30 cellular contexts compared by ENCODE assay signal in genomic region chr9:108087781-108088180, GRCh38.
DNase-seq lines count a peak whose midpoint lies in the region; ATAC-seq and TF ChIP-seq lines count a peak whose summit lies in the region.
"Had no signal": no experiment of that assay in that cellular context is flagged by ENCODE, and none has a peak within 500 bp of the region (broad histone marks: within the 10 kb centered on the region; RNA-seq: fewer than 3 reads in every experiment).

No MANE protein-coding gene starts in this region.

- BruUV-seq in PC-3 (replicated peaks; lab: Mats Ljungman, UMichigan): no TSS peak

- H3K4me2 ChIP-seq in PC-3 (ENCODE audit: low read length): no peak overlapping the region
- H3K4me2 ChIP-seq: PC-9, SK-N-SH had no signal

- no peaks in the 10 kb centered on the region for H3K9me3 ChIP-seq in PC-3 (ENCODE audit: low read length)
- H3K9me3 ChIP-seq in psoas muscle: no peaks in the 10 kb centered on the region
- peaks cover 0 to 6% (median 3%) of the 10 kb centered on the region in 4 donors for H3K9me3 ChIP-seq in stomach
- H3K9me3 ChIP-seq: colonic mucosa, pancreas, SK-N-SH, tibial artery had no signal

- H3K9ac ChIP-seq in PC-3 (ENCODE audit: low read length): no peak overlapping the region
- H3K9ac ChIP-seq: SK-N-SH had no signal

- H3K9me2 ChIP-seq in PC-3 (replicated peaks; ENCODE audit: low read length): no peaks in the 10 kb centered on the region
- H3K9me2 ChIP-seq: SK-N-SH had no signal

- H3K27me3 ChIP-seq in PC-3 (ENCODE audit: low read length) (no peaks in the 10 kb centered on the region), psoas muscle (ENCODE audit: insufficient read depth in 3 of 3, low read length in 2 of 3) (no peaks in the 10 kb centered on the region), stomach (no peaks in the 10 kb centered on the region)
- H3K27me3 ChIP-seq: colonic mucosa, left lung, pancreas, right atrium auricular region, tibial artery had no signal

- H3K4me3 ChIP-seq in LNCaP clone FGC (ENCODE audit: low read depth, low read length) (no peak overlapping the region), PC-3 (ENCODE audit: low read length) (no peak overlapping the region), psoas muscle (no peak overlapping the region), stomach (no peak overlapping the region)
- H3K4me3 ChIP-seq: colonic mucosa, left lung, pancreas, PC-9, right atrium auricular region, tibial artery had no signal

- TF ChIP-seq EP300 in stomach (IDR thresholded peaks at IDR 0.05): no peak

- H2AFZ ChIP-seq in PC-3 (ENCODE audit: low read length): no peak overlapping the region
- H2AFZ ChIP-seq: PC-9 had no signal

- no peaks in the 10 kb centered on the region for H3K79me2 ChIP-seq in PC-3 (ENCODE audit: low read length)

- 29 to 51% (median 32%) methylated on average over 5 of the region's 5 CpGs for whole genome bisulfite sequencing in psoas muscle, 3 donors
- 57 to 73% (median 66%) methylated on average over 5 of the region's 5 CpGs for WGBS in stomach, 5 donors

- intact Hi-C loops in PC-3 (cut with micrococcal nuclease) (no loop called here), psoas muscle (cut with DNase I) (no loop called here), stomach (cut with DNase I; ENCODE audit: low total_unique reads) (no loop called here)

- H3K36me3 ChIP-seq in PC-3 (ENCODE audit: low read depth, low read length) (no peaks in the 10 kb centered on the region), psoas muscle (ENCODE audit: insufficient read depth in 1 of 2, low read depth in 1 of 2) (no peaks in the 10 kb centered on the region), stomach (no peaks in the 10 kb centered on the region)
- H3K36me3 ChIP-seq: colonic mucosa, left lung, pancreas, right atrium auricular region, tibial artery had no signal

- no peak overlapping the region for H3K27ac ChIP-seq in PC-3 (ENCODE audit: low read length)
- H3K27ac ChIP-seq in psoas muscle: no peak overlapping the region
- H3K27ac ChIP-seq in stomach: no peak overlapping the region
- H3K27ac ChIP-seq: colonic mucosa, left lung, pancreas, PC-9, right atrium auricular region, tibial artery had no signal

- DNase-seq in NCI-H2081 (lab: John Stamatoyannopoulos, UW) (peak; percentile 19 to 48), NCI-H2081 treated with DMSO at 0.1 percent for 48 hours (lab: John Stamatoyannopoulos, UW) (no peak), LNCaP clone FGC (ENCODE audit: low read depth) (peak; percentile 71), PC-3 (peak; percentile 17), psoas muscle (peak in 1 of 2 donors; percentile 21), HT-29 (ENCODE audit: low spot score) (no peak), stomach (no peak), iPS-NIHi11 (ENCODE audit: low spot score) (no peak)
- DNase-seq: activated CD4-positive, alpha-beta T cell treated with anti-CD3 and anti-CD28 coated beads, Interleukin-2, amount 50 U/mL, for 4 hours; activated CD8-positive, alpha-beta memory T cell treated with anti-CD3 and anti-CD28 coated beads, Interleukin-2, amount 10 ng/mL, durations not matched to agents 7 days and 5 days; activated T-cell treated with anti-CD3 and anti-CD28 coated beads, Interleukin-2, amount 50 U/mL, for 4 hours; CD4-positive, alpha-beta T cell; colonic mucosa; effector CD8-positive, alpha-beta T cell; H7; Kasumi-1; left lung; mesenchymal stem cell; NCI-H187; NCI-H446 treated with DMSO at 0.1 percent for 48 hours; pancreas; PC-9; SK-N-SH; stimulated activated CD4-positive, alpha-beta T cell treated with anti-CD3 and anti-CD28 coated beads, Interleukin-2, amount 100 ng/mL, for 48 hours; stimulated activated naive CD8-positive, alpha-beta T cell treated with anti-CD3 and anti-CD28 coated beads, Interleukin-15, amount 100 ng/mL, for 72 hours; T-helper 17 cell; tibial artery had no signal

- no peaks in the 10 kb centered on the region for H3F3A ChIP-seq in PC-3 (ENCODE audit: low read length, unreplicated experiment)

- POLR2A ChIA-PET in PC-3 (lab: Charles Lee; ENCODE audit: unreplicated experiment): no interaction called here

- CTCF ChIA-PET in PC-3 (lab: Charles Lee): no interaction called here

- no peak for ATAC-seq in PC-3
- ATAC-seq in psoas muscle: peak; percentile 43 to 88 (median 67)
- ATAC-seq: activated CD4-positive, CD25-positive, alpha-beta regulatory T cell treated with anti-CD3 and anti-CD28 coated beads, Interleukin-2, amount 50 U/mL, for 24 hours; activated CD8-positive, alpha-beta memory T cell treated with anti-CD3 and anti-CD28 coated beads, Interleukin-2, amount 10 ng/mL, durations not matched to agents 7 days and 5 days; activated T-cell treated with anti-CD3 and anti-CD28 coated beads, Interleukin-2, amount 50 U/mL, for 4 hours; left lung; pancreas; Right ventricle myocardium inferior; stimulated activated naive CD8-positive, alpha-beta T cell treated with anti-CD3 and anti-CD28 coated beads, Interleukin-15, amount 100 ng/mL, for 72 hours; T-helper 17 cell had no signal

- TF ChIP-seq CTCF in LNCaP clone FGC (IDR thresholded peaks at IDR 0.05; ENCODE audit: control insufficient read depth, extremely low read depth, insufficient read depth): no peak
- TF ChIP-seq CTCF in PC-3 (conservative IDR thresholded peaks at IDR 0.05; ENCODE audit: low read depth, low read length): no peak
- peak; percentile 8 for TF ChIP-seq CTCF in psoas muscle (IDR thresholded peaks at IDR 0.05)
- no peak for TF ChIP-seq CTCF in stomach (IDR thresholded peaks at IDR 0.05)

- no peaks in the 10 kb centered on the region for H4K20me1 ChIP-seq in PC-3 (ENCODE audit: low read length)

- H3K4me1 ChIP-seq in PC-3 (ENCODE audit: insufficient read depth, low read length) (no peaks in the 10 kb centered on the region), psoas muscle (no peaks in the 10 kb centered on the region), stomach (no peaks in the 10 kb centered on the region)
- H3K4me1 ChIP-seq: colonic mucosa, left lung, pancreas, right atrium auricular region, tibial artery had no signal

- TF ChIP-seq POLR2A in stomach (IDR thresholded peaks at IDR 0.05): no peak

Comparison
In these comparisons a context has a peak if more than half of its experiments do, and no peak if none do; other contexts are left out.
1. DNase-seq: peak in NCI-H2081 (2 of 2), LNCaP clone FGC (single experiment) and PC-3 (single experiment); none in NCI-H2081 treated with DMSO at 0.1 percent for 48 hours (single experiment), HT-29 (single experiment), stomach (single experiment) and iPS-NIHi11 (single experiment).